In genomic region chr7:101436857-101437576, GRCh38 we compare ENCODE assay signal across 13 cellular contexts.
DNase-seq lines count a peak whose midpoint lies in the region; ATAC-seq, FAIRE-seq and TF ChIP-seq lines count a peak whose summit lies in the region.
"Had no signal": no experiment of that assay in that cellular context is flagged by ENCODE, and none has a peak within 500 bp of the region (broad histone marks: within the 10 kb centered on the region; RNA-seq: fewer than 3 reads in every experiment).

No MANE protein-coding gene starts in this region.

- H3K36me3 ChIP-seq in WERI-Rb-1 (no peaks in the 10 kb centered on the region), HepG2 (replicated peaks in 1 of 2; ENCODE audit: control insufficient read depth in 1 of 2, insufficient read depth in 2 of 2, low read length in 2 of 2) (no peaks in the 10 kb centered on the region)

- H3K4me2 ChIP-seq in HepG2 (ENCODE audit: low read depth, low read length), result no peak overlapping the region

- POLR2A ChIA-PET in HepG2 (lab: Yijun Ruan, JAX), result no interaction called here

- no peaks in the 10 kb centered on the region for H3K27me3 ChIP-seq in WERI-Rb-1 (ENCODE audit: insufficient read depth, low read depth, severe bottlenecking)
- H3K27me3 ChIP-seq in HepG2 (ENCODE audit: control insufficient read depth in 1 of 2, insufficient read depth in 2 of 2, low read length in 2 of 2), result no peaks in the 10 kb centered on the region

- TF ChIP-seq CTCF in Calu3 (IDR thresholded peaks at IDR 0.05; ENCODE audit: unreplicated experiment) (no peak), WERI-Rb-1 (IDR thresholded peaks at IDR 0.05; ENCODE audit: low read depth, low read length) (no peak), HepG2 (CRISPR knock-in tag; IDR thresholded peaks at IDR 0.05) (no peak)

- TF ChIP-seq EP300 in HepG2 (IDR thresholded peaks at IDR 0.05; ENCODE audit: low read depth in 2 of 2, low read length in 2 of 2) (no peak), HepG2 (CRISPR knock-in tag; IDR thresholded peaks at IDR 0.05; ENCODE audit: borderline replicate concordance) (no peak)

- H3K9me3 ChIP-seq in WERI-Rb-1 (ENCODE audit: severe bottlenecking) (no peaks in the 10 kb centered on the region), HepG2 (ENCODE audit: low read length) (no peaks in the 10 kb centered on the region)

- H3K27me3 Mint-ChIP-seq in Calu3 (ENCODE audit: unreplicated experiment), result peaks cover 71% of the 10 kb centered on the region

- 0 out of 2 replicates have a peak, but pooled peaks cover 6% of the 10 kb centered on the region for H3K4me1 ChIP-seq in HepG2 (ENCODE audit: insufficient read depth, low read length)

- no peak for TF ChIP-seq RAD21 in HepG2 (CRISPR knock-in tag; IDR thresholded peaks at IDR 0.05)

- in situ Hi-C loops in HepG2 (cut with HindIII; ENCODE audit: extremely low pct_ligation_motif_present, low pct_unique_long_range_greater_than_20kb), result no loop called here

- H3K27ac ChIP-seq in WERI-Rb-1, result no peak overlapping the region; the same call in 1 of the 2 replicates
- H3K27ac ChIP-seq in HepG2 (ENCODE audit: extremely low read length, insufficient read depth, low read length), result no peak overlapping the region
- H3K27ac ChIP-seq: C4-2B had no signal

- WGBS in HepG2 (ENCODE audit: low lambda C conversion rate), result 65% methylated on average over 19 of the region's 19 CpGs

- intact Hi-C loops in Calu3 (cut with micrococcal nuclease; ENCODE audit: unreplicated experiment), result no loop called here
- intact Hi-C loops in HepG2 (cut with micrococcal nuclease; ENCODE audit: unreplicated experiment), result no loop called here

- no peak for TF ChIP-seq POLR2A in HepG2 (IDR thresholded peaks at IDR 0.05; ENCODE audit: insufficient read depth in 1 of 2, low read depth in 2 of 2, low read length in 2 of 2)

- H3K27ac Mint-ChIP-seq in Calu3 (ENCODE audit: unreplicated experiment), result no peak overlapping the region

- H2AFZ ChIP-seq in HepG2 (ENCODE audit: low read length), result no peak overlapping the region

- DNase-seq in Calu3 (peak; percentile 11), HuH-7 (ENCODE audit: low spot score) (peak; percentile 62), WERI-Rb-1 (peak; percentile 78), HepG2 (ENCODE audit: low spot score) (no peak), globus pallidus (ENCODE audit: low spot score) (no peak), foreskin melanocyte (no peak), NCI-H1092 (lab: John Stamatoyannopoulos, UW) (no peak), inferior parietal cortex (ENCODE audit: extremely low spot score) (no peak)
- DNase-seq: dermis blood vessel endothelial cell, NCI-H524 treated with DMSO at 0.1 percent for 48 hours had no signal

- H3K4me3 Mint-ChIP-seq in Calu3 (ENCODE audit: low read depth, unreplicated experiment), result no peak overlapping the region

- CTCF ChIA-PET in Calu3 (lab: Charles Lee), result no interaction called here
- CTCF ChIA-PET in HepG2 (lab: Yijun Ruan, JAX; ENCODE audit: low intra/inter-chr PET ratio, low total read pairs), result no interaction called here

- ATAC-seq in HepG2, result peak; percentile 42
- ATAC-seq: Right ventricle myocardium inferior, sciatic nerve had no signal

- H3K9me3 Mint-ChIP-seq in Calu3 (ENCODE audit: low read depth, unreplicated experiment), result no peaks in the 10 kb centered on the region

- FAIRE-seq in HepG2 (lab: Jason Lieb, UNC), result no peak

- H4K20me1 ChIP-seq in HepG2 (ENCODE audit: insufficient read depth, low read length), result no peaks in the 10 kb centered on the region

- BruUV-seq in Calu3 (replicated peaks; lab: Mats Ljungman, UMichigan) (no TSS peak), HepG2 (replicated peaks; lab: Mats Ljungman, UMichigan) (no TSS peak)

- no peaks in the 10 kb centered on the region for H3K4me1 Mint-ChIP-seq in Calu3 (ENCODE audit: low read depth, unreplicated experiment)

- no peaks in the 10 kb centered on the region for H3K79me2 ChIP-seq in HepG2 (ENCODE audit: insufficient read depth, low read length)

- no peak overlapping the region for H3K9ac ChIP-seq in HepG2 (ENCODE audit: insufficient read depth, low read depth, low read length)

- H3K4me3 ChIP-seq in WERI-Rb-1 (ENCODE audit: low read depth, low read length) (no peak overlapping the region), HepG2 (replicated peaks in 1 of 3; ENCODE audit: insufficient read depth in 1 of 3, low read depth in 2 of 3, low read length in 3 of 3) (no peak overlapping the region)

- no peaks in the 10 kb centered on the region for H3K36me3 Mint-ChIP-seq in Calu3 (ENCODE audit: insufficient read depth, unreplicated experiment)

TF ChIP-seq in HepG2, 621 proteins besides CTCF, POLR2A, EP300 and RAD21:
- TF ChIP-seq ZBTB20 (CRISPR knock-in tag; IDR thresholded peaks at IDR 0.05; ENCODE audit: borderline replicate concordance, low read depth), result no peak
- 0 out of 2 replicates have a peak, but pooled peaks have one; percentile 28 for TF ChIP-seq ZNF274 (CRISPR knock-in tag; IDR thresholded peaks at IDR 0.05)

Comparison
In these comparisons a context has a peak if more than half of its experiments do, and no peak if none do; other contexts are left out.
1. DNase-seq: peak in Calu3 (single experiment), HuH-7 (single experiment) and WERI-Rb-1 (single experiment); none in HepG2 (single experiment), globus pallidus (single experiment), foreskin melanocyte (single experiment), NCI-H1092 (single experiment) and inferior parietal cortex (single experiment).